1 cellular context compared by ENCODE assay signal in genomic region chr20:4046311-4046924, GRCh38.
TF ChIP-seq lines count a peak whose summit lies in the region.

No MANE protein-coding gene starts in this region.

TF ChIP-seq in WTC11, 78 proteins besides CTCF, POLR2A, EP300 and RAD21 (continued from another document):
- TF ChIP-seq, protein P1, sequence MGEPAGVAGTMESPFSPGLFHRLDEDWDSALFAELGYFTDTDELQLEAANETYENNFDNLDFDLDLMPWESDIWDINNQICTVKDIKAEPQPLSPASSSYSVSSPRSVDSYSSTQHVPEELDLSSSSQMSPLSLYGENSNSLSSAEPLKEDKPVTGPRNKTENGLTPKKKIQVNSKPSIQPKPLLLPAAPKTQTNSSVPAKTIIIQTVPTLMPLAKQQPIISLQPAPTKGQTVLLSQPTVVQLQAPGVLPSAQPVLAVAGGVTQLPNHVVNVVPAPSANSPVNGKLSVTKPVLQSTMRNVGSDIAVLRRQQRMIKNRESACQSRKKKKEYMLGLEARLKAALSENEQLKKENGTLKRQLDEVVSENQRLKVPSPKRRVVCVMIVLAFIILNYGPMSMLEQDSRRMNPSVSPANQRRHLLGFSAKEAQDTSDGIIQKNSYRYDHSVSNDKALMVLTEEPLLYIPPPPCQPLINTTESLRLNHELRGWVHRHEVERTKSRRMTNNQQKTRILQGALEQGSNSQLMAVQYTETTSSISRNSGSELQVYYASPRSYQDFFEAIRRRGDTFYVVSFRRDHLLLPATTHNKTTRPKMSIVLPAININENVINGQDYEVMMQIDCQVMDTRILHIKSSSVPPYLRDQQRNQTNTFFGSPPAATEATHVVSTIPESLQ (CRISPR knock-in tag; IDR thresholded peaks at IDR 0.05): no peak
- no peak for TF ChIP-seq ETV6 (CRISPR knock-in tag; IDR thresholded peaks at IDR 0.05)
- no peak for TF ChIP-seq ZNF263 (CRISPR knock-in tag; IDR thresholded peaks at IDR 0.05; ENCODE audit: low read depth)
- TF ChIP-seq ZNF416 (CRISPR knock-in tag; IDR thresholded peaks at IDR 0.05): no peak
